ENCODE assay signal across 8 cellular contexts in genomic region chr11:111417011-111417765, GRCh38. TPM values are rescaled to one million over a fixed set of nuclear protein-coding genes. Genes with fewer than 3 reads are reported as not detected.
DNase-seq lines count a peak whose midpoint lies in the region; ATAC-seq, FAIRE-seq and TF ChIP-seq lines count a peak whose summit lies in the region.

No MANE protein-coding gene starts in this region.

- no peak for TF ChIP-seq CTCF in GM12864 (IDR thresholded peaks at IDR 0.05; ENCODE audit: low read depth, low read length, missing control alignments)
- TF ChIP-seq CTCF in ascending aorta (IDR thresholded peaks at IDR 0.05): no peak
- TF ChIP-seq CTCF in sigmoid colon (IDR thresholded peaks at IDR 0.05): no peak

- intact Hi-C loops in ascending aorta (cut with DNase I): no loop called here
- intact Hi-C loops in sigmoid colon (cut with DNase I): loop anchor here (5.0 kb wide), 2 partner anchors 70 to 85 kb away; no protein-coding TSS in a partner anchor

- H3K27me3 ChIP-seq in ascending aorta (no peaks in the 10 kb centered on the region), sigmoid colon (no peaks in the 10 kb centered on the region)

- peak in 1 of 4 donors; percentile 65 for TF ChIP-seq EP300 in sigmoid colon (IDR thresholded peaks at IDR 0.05)

- 37 to 65% methylated on average over 8 of the region's 8 CpGs for WGBS in sigmoid colon, 2 donors

- H3K4me1 ChIP-seq in ascending aorta (peaks cover 10 to 21% of the 10 kb centered on the region in 2 donors), sigmoid colon (peaks cover 0 to 36% (median 34%) of the 10 kb centered on the region in 4 donors)

- H3K27ac ChIP-seq in ascending aorta (peak overlapping the region; percentile 36 to 46), sigmoid colon (peak overlapping the region; percentile 61 to 82 (median 80))

- H3K9me3 ChIP-seq in ascending aorta: no peaks in the 10 kb centered on the region
- H3K9me3 ChIP-seq in sigmoid colon: no peaks in the 10 kb centered on the region

- H3K36me3 ChIP-seq in ascending aorta: no peaks in the 10 kb centered on the region
- H3K36me3 ChIP-seq in sigmoid colon: no peaks in the 10 kb centered on the region

- TF ChIP-seq POLR2A in sigmoid colon (IDR thresholded peaks at IDR 0.05): no peak

- FAIRE-seq in urothelium cell line (lab: Jason Lieb, UNC): no peak

- peak; percentile 91 for DNase-seq in GM12864 (ENCODE audit: low read depth)
- no peak for DNase-seq in ascending aorta (ENCODE audit: low spot score in 2 of 2)
- DNase-seq in sigmoid colon: no peak
- no peak for DNase-seq in middle frontal gyrus (ENCODE audit: extremely low spot score, low spot score)
- no peak for DNase-seq in urothelium cell line (ENCODE audit: low spot score)
- no peak for DNase-seq in anterior cingulate cortex (lab: John Stamatoyannopoulos, UW)

- H3K4me3 ChIP-seq in GM12864 (ENCODE audit: low read depth, low read length) (peak overlapping the region; percentile 23; the same call in 1 of the 2 replicates), ascending aorta (no peak overlapping the region), sigmoid colon (no peak overlapping the region)

- ATAC-seq in GM21360 (IDR thresholded peaks at IDR 0.05; ENCODE audit: unreplicated experiment) (peak; percentile 58), HG03571 (IDR thresholded peaks at IDR 0.05; ENCODE audit: unreplicated experiment) (peak; percentile 61)

RNA-seq across cellular contexts. Expression of gene POU2AF1, which starts 38.1 kb away (rescaled TPM):
- total RNA-seq in ascending aorta (0.11 TPM), sigmoid colon (under 1 TPM in 1 of 4 donors, not detected in 3; 0.16 TPM)
- polyA plus RNA-seq in sigmoid colon: 10 to 100 TPM in 1 of 3 donors, 1 to 10 TPM in 1, under 1 TPM in 1; 0.92 to 27.0 (median 1.2) TPM
